In the genomic region with DNA sequence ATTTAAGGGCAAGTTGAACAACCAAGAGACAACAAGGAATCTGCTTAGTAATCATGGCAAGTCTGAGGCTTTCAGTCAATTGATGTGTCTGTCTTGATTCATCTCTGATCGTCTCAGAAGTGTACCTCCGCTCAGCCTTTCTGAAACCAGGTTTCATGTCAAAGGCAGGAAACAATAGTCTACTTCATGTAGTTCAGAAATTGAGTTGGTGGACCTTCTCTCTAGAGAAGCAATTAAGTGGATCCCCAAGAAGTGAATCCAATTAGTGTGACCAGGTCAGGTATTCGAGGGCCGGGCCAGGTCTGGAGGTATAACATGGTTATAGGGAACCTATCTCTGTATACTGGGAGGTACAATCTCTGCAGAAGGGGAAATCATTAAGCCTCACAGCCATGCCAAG, we compare ENCODE assay signal across 10 cellular contexts. TPM values are rescaled to one million over a fixed set of nuclear protein-coding genes. Genes with fewer than 3 reads are reported as not detected.
DNase-seq lines count a peak whose midpoint lies in the region; ATAC-seq and TF ChIP-seq lines count a peak whose summit lies in the region.
"Had no signal": no experiment of that assay in that cellular context is flagged by ENCODE, and none has a peak within 500 bp of the region (broad histone marks: within the 10 kb centered on the region; RNA-seq: fewer than 3 reads in every experiment).

No MANE protein-coding gene starts in this region.

- no peak for DNase-seq in natural killer cell treated with Interleukin-12 subunit alpha and Interleukin-12 subunit beta and Interleukin-15 and Interleukin-18, amount 100 ng/mL, for 72 hours (ENCODE audit: low spot score)
- DNase-seq in natural killer cell, result no peak
- DNase-seq in stimulated activated effector memory CD8-positive, alpha-beta T cell treated with anti-CD3 and anti-CD28 coated beads, Interleukin-12 subunit alpha, Interleukin-12 subunit beta, amount 100 ng/mL, for 72 hours (ENCODE audit: low spot score in 2 of 2), result peak in 1 of 2 donors; percentile 65
- no peak for DNase-seq in SHP77 treated with DMSO at 0.1 percent for 48 hours (lab: John Stamatoyannopoulos, UW)
- no peak for DNase-seq in NCI-H524 (lab: John Stamatoyannopoulos, UW)
- DNase-seq: left ventricle myocardium superior, tibial artery had no signal

- H3K4me3 Mint-ChIP-seq in natural killer cell treated with Interleukin-12 subunit alpha and Interleukin-12 subunit beta and Interleukin-15 and Interleukin-18, amount 100 ng/mL, for 72 hours, result peak overlapping the region; percentile 41
- no peak overlapping the region for H3K4me3 Mint-ChIP-seq in natural killer cell
- peak overlapping the region; percentile 49 for H3K4me3 Mint-ChIP-seq in stimulated activated effector memory CD8-positive, alpha-beta T cell treated with anti-CD3 and anti-CD28 coated beads, Interleukin-12 subunit alpha, Interleukin-12 subunit beta, amount 100 ng/mL, for 72 hours

- peak overlapping the region; percentile 50 to 67 for H3K27ac Mint-ChIP-seq in natural killer cell treated with Interleukin-12 subunit alpha and Interleukin-12 subunit beta and Interleukin-15 and Interleukin-18, amount 100 ng/mL, for 72 hours
- no peak overlapping the region for H3K27ac Mint-ChIP-seq in natural killer cell
- peak overlapping the region; percentile 89 for H3K27ac Mint-ChIP-seq in stimulated activated effector memory CD8-positive, alpha-beta T cell treated with anti-CD3 and anti-CD28 coated beads, Interleukin-12 subunit alpha, Interleukin-12 subunit beta, amount 100 ng/mL, for 72 hours

- H3K27me3 Mint-ChIP-seq in natural killer cell treated with Interleukin-12 subunit alpha and Interleukin-12 subunit beta and Interleukin-15 and Interleukin-18, amount 100 ng/mL, for 72 hours, result no peaks in the 10 kb centered on the region
- no peaks in the 10 kb centered on the region for H3K27me3 Mint-ChIP-seq in natural killer cell (ENCODE audit: low read depth in 2 of 2)

- intact Hi-C loops in natural killer cell (cut with micrococcal nuclease), result no loop called here

- ATAC-seq in natural killer cell treated with Interleukin-12 subunit alpha and Interleukin-12 subunit beta and Interleukin-15 and Interleukin-18, amount 100 ng/mL, for 72 hours, result peak in 1 of 2 donors; percentile 39
- no peak for ATAC-seq in natural killer cell
- peak; percentile 32 for ATAC-seq in GM21717 (IDR thresholded peaks at IDR 0.05; ENCODE audit: unreplicated experiment)
- ATAC-seq in HG03442 (IDR thresholded peaks at IDR 0.05; ENCODE audit: unreplicated experiment), result peak; percentile 42
- peak; percentile 70 for ATAC-seq in stimulated activated effector memory CD8-positive, alpha-beta T cell treated with anti-CD3 and anti-CD28 coated beads, Interleukin-12 subunit alpha, Interleukin-12 subunit beta, amount 100 ng/mL, for 72 hours
- no peak for ATAC-seq in GM21737 (IDR thresholded peaks at IDR 0.05; ENCODE audit: unreplicated experiment)
- ATAC-seq: left ventricle myocardium superior had no signal

- no peaks in the 10 kb centered on the region for H3K36me3 Mint-ChIP-seq in natural killer cell treated with Interleukin-12 subunit alpha and Interleukin-12 subunit beta and Interleukin-15 and Interleukin-18, amount 100 ng/mL, for 72 hours
- H3K36me3 Mint-ChIP-seq in natural killer cell, result no peaks in the 10 kb centered on the region
- H3K36me3 Mint-ChIP-seq in stimulated activated effector memory CD8-positive, alpha-beta T cell treated with anti-CD3 and anti-CD28 coated beads, Interleukin-12 subunit alpha, Interleukin-12 subunit beta, amount 100 ng/mL, for 72 hours, result peaks cover 23% of the 10 kb centered on the region

- H3K9me3 Mint-ChIP-seq in natural killer cell treated with Interleukin-12 subunit alpha and Interleukin-12 subunit beta and Interleukin-15 and Interleukin-18, amount 100 ng/mL, for 72 hours, result no peaks in the 10 kb centered on the region
- no peaks in the 10 kb centered on the region for H3K9me3 Mint-ChIP-seq in natural killer cell
- H3K9me3 Mint-ChIP-seq in stimulated activated effector memory CD8-positive, alpha-beta T cell treated with anti-CD3 and anti-CD28 coated beads, Interleukin-12 subunit alpha, Interleukin-12 subunit beta, amount 100 ng/mL, for 72 hours, result no peaks in the 10 kb centered on the region

- H3K4me1 Mint-ChIP-seq in natural killer cell treated with Interleukin-12 subunit alpha and Interleukin-12 subunit beta and Interleukin-15 and Interleukin-18, amount 100 ng/mL, for 72 hours (ENCODE audit: low read depth in 2 of 2), result peaks cover 9 to 37% of the 10 kb centered on the region in 2 donors
- no peaks in the 10 kb centered on the region for H3K4me1 Mint-ChIP-seq in natural killer cell
- H3K4me1 Mint-ChIP-seq in stimulated activated effector memory CD8-positive, alpha-beta T cell treated with anti-CD3 and anti-CD28 coated beads, Interleukin-12 subunit alpha, Interleukin-12 subunit beta, amount 100 ng/mL, for 72 hours, result peaks cover 57% of the 10 kb centered on the region

- TF ChIP-seq CTCF in natural killer cell (IDR thresholded peaks at IDR 0.05), result no peak

RNA-seq across cellular contexts. Expression of gene DAPP1, which starts 31.9 kb away (rescaled TPM):
- 10 to 100 TPM; 15.9 to 23.4 TPM for total RNA-seq in natural killer cell treated with Interleukin-12 subunit alpha and Interleukin-12 subunit beta and Interleukin-15 and Interleukin-18, amount 100 ng/mL, for 72 hours
- 1 to 10 TPM; 5.9 to 7.3 (median 6.8) TPM for total RNA-seq in natural killer cell

RNA-seq across cellular contexts. Expression of gene LAMTOR3, which starts 45.7 kb away (rescaled TPM):
- total RNA-seq in natural killer cell treated with Interleukin-12 subunit alpha and Interleukin-12 subunit beta and Interleukin-15 and Interleukin-18, amount 100 ng/mL, for 72 hours, result 10 to 100 TPM; 13.9 to 32.3 TPM
- 10 to 100 TPM; 18.1 to 29.9 (median 25.9) TPM for total RNA-seq in natural killer cell

Comparison
In these comparisons a context has a peak if more than half of its experiments do, and no peak if none do; other contexts are left out.
1. H3K27ac Mint-ChIP-seq: peak in natural killer cell treated with Interleukin-12 subunit alpha and Interleukin-12 subunit beta and Interleukin-15 and Interleukin-18, amount 100 ng/mL, for 72 hours (2 of 2) and stimulated activated effector memory CD8-positive, alpha-beta T cell treated with anti-CD3 and anti-CD28 coated beads, Interleukin-12 subunit alpha, Interleukin-12 subunit beta, amount 100 ng/mL, for 72 hours (single experiment); none in natural killer cell (0 of 2).
2. ATAC-seq: peak in GM21717 (single experiment), HG03442 (single experiment) and stimulated activated effector memory CD8-positive, alpha-beta T cell treated with anti-CD3 and anti-CD28 coated beads, Interleukin-12 subunit alpha, Interleukin-12 subunit beta, amount 100 ng/mL, for 72 hours (single experiment); none in natural killer cell (0 of 3) and GM21737 (single experiment).